ENCODE assay signal across 20 cellular contexts in genomic region chr9:94160594-94161501, GRCh38.
DNase-seq lines count a peak whose midpoint lies in the region; ATAC-seq, FAIRE-seq and TF ChIP-seq lines count a peak whose summit lies in the region.
"Had no signal": no experiment of that assay in that cellular context is flagged by ENCODE, and none has a peak within 500 bp of the region (broad histone marks: within the 10 kb centered on the region; RNA-seq: fewer than 3 reads in every experiment).

No MANE protein-coding gene starts in this region.

- no peak overlapping the region for H3K9ac ChIP-seq in MM.1S (ENCODE audit: low read length)
- H3K9ac ChIP-seq in H1 (replicated peaks in 1 of 4; ENCODE audit: extremely low read depth in 1 of 4, low read depth in 3 of 4, low read length in 3 of 4): no peak overlapping the region

- CTCF ChIA-PET in H1 (lab: Charles Lee; ENCODE audit: partially characterized antibody): interaction anchor here (0.5 to 3.6 kb wide), 11 partner anchors 8 to 147 kb away, joined by 3 to 25 read pairs (median 3); no protein-coding TSS in a partner anchor

- H4K20me1 ChIP-seq in GM23338 (replicated peaks; ENCODE audit: insufficient read depth) (no peaks in the 10 kb centered on the region), MM.1S (ENCODE audit: insufficient read depth, low read length) (no peaks in the 10 kb centered on the region), H1 (replicated peaks in 1 of 2; ENCODE audit: control insufficient read depth in 1 of 2, insufficient read depth in 2 of 2, low read length in 2 of 2) (no peaks in the 10 kb centered on the region)

- H3K4me3 ChIP-seq in GM23338 (no peak overlapping the region), MM.1S (ENCODE audit: low read length) (no peak overlapping the region), H1 (ENCODE audit: extremely low read depth in 1 of 4, insufficient read depth in 2 of 4, low read depth in 3 of 4, low read length in 4 of 4) (no peak overlapping the region)
- H3K4me3 ChIP-seq: Peyer's patch, upper lobe of right lung had no signal

- no peak overlapping the region for H2BK20ac ChIP-seq in H1 (ENCODE audit: low read length)

- no peak for ATAC-seq in GM23338
- no peak for ATAC-seq in GM21526 (IDR thresholded peaks at IDR 0.05; ENCODE audit: low FRiP score, unreplicated experiment)
- no peak for ATAC-seq in GM18519 (IDR thresholded peaks at IDR 0.05; ENCODE audit: low FRiP score, unreplicated experiment)
- ATAC-seq: esophagus mucosa; naive thymus-derived CD4-positive, alpha-beta T cell; right cardiac atrium; upper lobe of right lung had no signal

- H2BK15ac ChIP-seq in H1 (ENCODE audit: low read length): no peak overlapping the region

- no peak for TF ChIP-seq POLR2A in H1 (IDR thresholded peaks at IDR 0.05; ENCODE audit: control extremely low read depth in 1 of 2, low read depth in 2 of 2, low read length in 2 of 2)

- no peak overlapping the region for H2BK5ac ChIP-seq in H1 (ENCODE audit: low read depth, low read length)

- H3K4me1 ChIP-seq in GM23338 (ENCODE audit: insufficient read depth) (no peaks in the 10 kb centered on the region), MM.1S (ENCODE audit: low read length) (peaks cover 6% of the 10 kb centered on the region), H1 (replicated peaks in 1 of 4; ENCODE audit: control insufficient read depth in 3 of 4, insufficient read depth in 4 of 4, low read length in 3 of 4) (no peaks in the 10 kb centered on the region)

- H2BK12ac ChIP-seq in H1 (ENCODE audit: low read depth, low read length): no peak overlapping the region

- H3K27ac Mint-ChIP-seq in GM23338 (no peak overlapping the region), progenitor cell of endocrine pancreas (peak overlapping the region; percentile 92)

- H2AFZ ChIP-seq in GM23338: peak overlapping the region; percentile 56; the same call in 1 of the 2 replicates
- no peak overlapping the region for H2AFZ ChIP-seq in MM.1S (ENCODE audit: low read length)
- H2AFZ ChIP-seq in H1 (ENCODE audit: low read length): no peak overlapping the region

- no peak for FAIRE-seq in H1 (lab: Jason Lieb, UNC)

- no peak overlapping the region for H2BK120ac ChIP-seq in H1 (replicated peaks; ENCODE audit: low read depth, low read length)

- WGBS in H1 (ENCODE audit: extremely low coverage in 1 of 2, insufficient coverage in 1 of 2, insufficient read length in 1 of 2, insufficient replicate concordance in 2 of 2, low coverage in 1 of 2, low lambda C conversion rate in 2 of 2, missing lambda C conversion rate in 1 of 2), 2 experiments: 79% methylated on average over 11 of the region's 11 CpGs; no CpG with 5 or more reads in 1 of the 2 experiments

- POLR2A ChIA-PET in H1 (lab: Charles Lee; ENCODE audit: partially characterized antibody): interaction anchor here (1.1 to 2.3 kb wide), 4 partner anchors 8 to 12 kb away, joined by 3 to 6 read pairs (median 4); no protein-coding TSS in a partner anchor

- H4K5ac ChIP-seq in H1 (ENCODE audit: insufficient read length, low read depth, low read length): no peak overlapping the region

- H3K9me2 ChIP-seq in GM23338 (ENCODE audit: insufficient read depth) (no peaks in the 10 kb centered on the region), MM.1S (replicated peaks; ENCODE audit: insufficient read depth, low read length) (no peaks in the 10 kb centered on the region)

- no peaks in the 10 kb centered on the region for H3K23me2 ChIP-seq in H1 (ENCODE audit: low read depth, low read length)

- H3K27me3 Mint-ChIP-seq in GM23338 (ENCODE audit: insufficient read depth, low read depth, poor library complexity) (no peaks in the 10 kb centered on the region), progenitor cell of endocrine pancreas (no peaks in the 10 kb centered on the region)

- no peaks in the 10 kb centered on the region for H3K9me3 ChIP-seq in MM.1S (replicated peaks; ENCODE audit: insufficient read depth, low read length)
- no peaks in the 10 kb centered on the region for H3K9me3 ChIP-seq in H1 (ENCODE audit: insufficient read depth in 2 of 2, low read depth in 1 of 2, low read length in 1 of 2)
- H3K9me3 ChIP-seq: Peyer's patch, upper lobe of right lung had no signal

- H3K4me2 ChIP-seq in GM23338 (no peak overlapping the region), MM.1S (ENCODE audit: low read depth, low read length) (no peak overlapping the region), H1 (ENCODE audit: insufficient read depth in 1 of 2, low read depth in 2 of 2, low read length in 2 of 2) (no peak overlapping the region)

- H3K79me2 ChIP-seq in GM23338 (replicated peaks; ENCODE audit: insufficient read depth) (no peaks in the 10 kb centered on the region), MM.1S (ENCODE audit: low read length) (no peaks in the 10 kb centered on the region), H1 (ENCODE audit: control insufficient read depth in 1 of 2, insufficient read depth in 2 of 2, low read length in 2 of 2) (no peaks in the 10 kb centered on the region)

- H3K27ac ChIP-seq in GM23338 (ENCODE audit: low read depth) (no peak overlapping the region), MM.1S (ENCODE audit: low read length) (no peak overlapping the region), H1 (ENCODE audit: low read depth, low read length) (no peak overlapping the region)
- H3K27ac ChIP-seq: Peyer's patch, upper lobe of right lung had no signal

- peak; percentile 7 to 32; a peak in 3 of 4 replicates for TF ChIP-seq RAD21 in H1 (IDR thresholded peaks at IDR 0.05 in 1 of 2, conservative IDR thresholded peaks at IDR 0.05 in 1 of 2; ENCODE audit: low read depth in 2 of 2, low read length in 2 of 2)

- H3K36me3 ChIP-seq in GM23338 (ENCODE audit: insufficient read depth) (no peaks in the 10 kb centered on the region), MM.1S (replicated peaks; ENCODE audit: insufficient read depth, low read length) (no peaks in the 10 kb centered on the region), H1 (ENCODE audit: control insufficient read depth in 2 of 4, insufficient read depth in 4 of 4, low read length in 3 of 4) (no peaks in the 10 kb centered on the region)
- H3K36me3 ChIP-seq: Peyer's patch, upper lobe of right lung had no signal

- H3K4me3 Mint-ChIP-seq in GM23338: no peak overlapping the region
- H3K4me3 Mint-ChIP-seq in progenitor cell of endocrine pancreas (ENCODE audit: low read depth): peak overlapping the region; percentile 11
- H3K4me3 Mint-ChIP-seq: CD4-positive, alpha-beta memory T cell; naive thymus-derived CD4-positive, alpha-beta T cell had no signal

- H3K9me3 Mint-ChIP-seq in GM23338 (peaks cover 4% of the 10 kb centered on the region), progenitor cell of endocrine pancreas (ENCODE audit: low read depth) (no peaks in the 10 kb centered on the region)
- H3K9me3 Mint-ChIP-seq: CD4-positive, alpha-beta memory T cell had no signal

- H3K79me1 ChIP-seq in H1 (ENCODE audit: low read depth, low read length): no peaks in the 10 kb centered on the region

- no peak overlapping the region for H2AK5ac ChIP-seq in H1 (ENCODE audit: low read depth, low read length)

- no peak overlapping the region for H3K14ac ChIP-seq in H1 (ENCODE audit: insufficient read length)

- H3K27me3 ChIP-seq in GM23338 (ENCODE audit: insufficient read depth): no peaks in the 10 kb centered on the region
- H3K27me3 ChIP-seq in MM.1S (replicated peaks; ENCODE audit: insufficient read depth, low read length): no peaks in the 10 kb centered on the region
- no peaks in the 10 kb centered on the region; a peak in 1 of 7 replicates for H3K27me3 ChIP-seq in H1 (replicated peaks in 1 of 4; ENCODE audit: control insufficient read depth in 3 of 4, extremely low read depth in 1 of 4, insufficient read depth in 3 of 4, low read length in 3 of 4)
- H3K27me3 ChIP-seq: Peyer's patch, upper lobe of right lung had no signal

- H3K36me3 Mint-ChIP-seq in GM23338 (ENCODE audit: low read depth): peaks cover 3% of the 10 kb centered on the region; the same call in 1 of the 3 replicates
- H3K36me3 Mint-ChIP-seq in progenitor cell of endocrine pancreas (ENCODE audit: insufficient read depth): no peaks in the 10 kb centered on the region
- H3K36me3 Mint-ChIP-seq: CD4-positive, alpha-beta memory T cell; naive thymus-derived CD4-positive, alpha-beta T cell had no signal

- H3K4me1 Mint-ChIP-seq in GM23338: peaks cover 6% of the 10 kb centered on the region; the same call in 1 of the 3 replicates
- peaks cover 23% of the 10 kb centered on the region for H3K4me1 Mint-ChIP-seq in progenitor cell of endocrine pancreas (ENCODE audit: low read depth)

- H4K91ac ChIP-seq in H1 (replicated peaks; ENCODE audit: insufficient read length, low read length): no peak overlapping the region

- H3K4ac ChIP-seq in H1 (replicated peaks; ENCODE audit: insufficient read length, low read depth, low read length): no peak overlapping the region

- peak; percentile 28 to 29; a peak in 3 of 4 replicates for TF ChIP-seq CTCF in GM23338 (conservative IDR thresholded peaks at IDR 0.05; ENCODE audit: low read depth in 2 of 2)
- TF ChIP-seq CTCF in MM.1S (IDR thresholded peaks at IDR 0.05; ENCODE audit: low read length): 0 out of 2 replicates have a peak, but pooled peaks have one; percentile 4
- peak in 2 of 3 experiments; percentile 24 to 33; a peak in 2 of 4 replicates for TF ChIP-seq CTCF in H1 (IDR thresholded peaks at IDR 0.05; ENCODE audit: control extremely low read depth in 1 of 3, insufficient read depth in 1 of 3, low read depth in 1 of 3, low read length in 3 of 3)
- peak; percentile 29 for TF ChIP-seq CTCF in progenitor cell of endocrine pancreas (IDR thresholded peaks at IDR 0.05; ENCODE audit: unreplicated experiment)

- H3F3A ChIP-seq in GM23338 (replicated peaks; ENCODE audit: low read depth) (no peaks in the 10 kb centered on the region), MM.1S (ENCODE audit: insufficient read depth, low read length) (no peaks in the 10 kb centered on the region)

- H3K23ac ChIP-seq in H1 (ENCODE audit: insufficient read length): no peak overlapping the region

- H3K56ac ChIP-seq in H1 (replicated peaks; ENCODE audit: insufficient read length, low read depth, low read length): no peak overlapping the region

- H4K8ac ChIP-seq in H1 (ENCODE audit: extremely low read depth, insufficient read depth, low read length): no peak overlapping the region

- no peak overlapping the region for H3K18ac ChIP-seq in H1 (ENCODE audit: extremely low read depth, low read length)

- TF ChIP-seq EP300 in H1 (IDR thresholded peaks at IDR 0.05; ENCODE audit: borderline replicate concordance in 1 of 2, low read depth in 2 of 2, low read length in 2 of 2): no peak

- DNase-seq in GM23338 (ENCODE audit: low spot score) (no peak), MM.1S (no peak), H1 (ENCODE audit: low read depth in 1 of 2, low spot score in 2 of 2) (peak in 1 of 2 experiments; percentile 42), progenitor cell of endocrine pancreas (ENCODE audit: low spot score, unreplicated experiment) (no peak)
- DNase-seq in NK-92 treated with Interleukin-12 subunit alpha and Interleukin-12 subunit beta, amount 100 ng/mL, for 24 hours (lab: John Stamatoyannopoulos, UW): no peak
- DNase-seq: activated CD4-positive, alpha-beta T cell treated with anti-CD3 and anti-CD28 coated beads for 1 hour; activated T-cell treated with anti-CD3 and anti-CD28 coated beads, Interleukin-2, amount 50 U/mL, for 1 hour; CD4-positive, alpha-beta memory T cell; Karpas-422; naive thymus-derived CD4-positive, alpha-beta T cell; NCI-H1436 treated with DMSO at 0.1 percent for 48 hours; NCI-H510A treated with DMSO at 0.1 percent for 48 hours; Peyer's patch; right cardiac atrium; stimulated activated CD4-positive, alpha-beta T cell treated with anti-CD3 and anti-CD28 coated beads, Interleukin-2, amount 100 ng/mL, for 48 hours; T-helper 1 cell; upper lobe of right lung had no signal
